1 cellular context compared by ENCODE assay signal in the genomic region with DNA sequence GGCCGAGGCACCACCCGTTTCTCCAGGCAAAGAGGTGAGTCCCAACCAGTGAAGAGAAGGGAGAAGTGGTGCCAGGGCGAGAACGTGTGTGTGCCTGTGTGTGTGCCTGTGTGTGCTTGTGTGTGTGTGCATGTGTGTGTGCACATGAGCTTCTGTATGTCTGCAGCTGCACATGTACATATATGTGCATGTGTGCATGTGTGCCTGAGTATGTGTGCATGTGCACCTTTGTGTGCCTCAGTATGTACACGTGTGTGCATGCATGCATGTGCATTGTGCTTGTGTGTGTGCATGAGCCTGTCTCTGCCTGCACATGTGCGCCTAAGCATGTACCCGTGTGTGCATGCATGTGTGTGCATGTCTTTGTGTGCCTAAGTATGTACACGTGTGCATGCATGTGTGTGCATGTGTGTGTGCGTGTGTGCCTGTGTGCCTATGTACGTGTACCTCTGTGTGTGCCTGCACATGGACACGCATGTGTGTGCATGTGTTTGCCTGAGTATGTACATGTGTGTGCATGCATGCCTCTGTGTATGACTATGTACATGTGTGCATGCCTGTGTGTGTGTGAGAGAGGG.
TF ChIP-seq lines count a peak whose summit lies in the region.

No MANE protein-coding gene starts in this region.

TF ChIP-seq in K562, 482 proteins besides CTCF, POLR2A, EP300 and RAD21 (continued from another document):
- TF ChIP-seq ZNF324 (CRISPR knock-in tag; IDR thresholded peaks at IDR 0.05) (no peak), SMARCA5 (IDR thresholded peaks at IDR 0.05) (no peak), RBM15 (IDR thresholded peaks at IDR 0.05; ENCODE audit: insufficient read depth, low read length) (no peak)
- TF ChIP-seq, protein P1, sequence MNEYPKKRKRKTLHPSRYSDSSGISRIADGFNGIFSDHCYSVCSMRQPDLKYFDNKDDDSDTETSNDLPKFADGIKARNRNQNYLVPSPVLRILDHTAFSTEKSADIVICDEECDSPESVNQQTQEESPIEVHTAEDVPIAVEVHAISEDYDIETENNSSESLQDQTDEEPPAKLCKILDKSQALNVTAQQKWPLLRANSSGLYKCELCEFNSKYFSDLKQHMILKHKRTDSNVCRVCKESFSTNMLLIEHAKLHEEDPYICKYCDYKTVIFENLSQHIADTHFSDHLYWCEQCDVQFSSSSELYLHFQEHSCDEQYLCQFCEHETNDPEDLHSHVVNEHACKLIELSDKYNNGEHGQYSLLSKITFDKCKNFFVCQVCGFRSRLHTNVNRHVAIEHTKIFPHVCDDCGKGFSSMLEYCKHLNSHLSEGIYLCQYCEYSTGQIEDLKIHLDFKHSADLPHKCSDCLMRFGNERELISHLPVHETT (CRISPR knock-in tag; conservative IDR thresholded peaks at IDR 0.05 in 1 of 2, IDR thresholded peaks at IDR 0.05 in 1 of 2) = no peak
